20 cellular contexts compared by ENCODE assay signal in genomic region chr20:57897156-57897874, GRCh38.
A peak's percentile ranks its signal among the peaks of the same experiment; 100 is the strongest.
DNase-seq lines count a peak whose midpoint lies in the region; ATAC-seq and TF ChIP-seq lines count a peak whose summit lies in the region.
"Had no signal": no experiment of that assay in that cellular context is flagged by ENCODE, and none has a peak within 500 bp of the region (broad histone marks: within the 10 kb centered on the region; RNA-seq: fewer than 3 reads in every experiment).

No MANE protein-coding gene starts in this region.

- H2BK5ac ChIP-seq in neuronal stem cell (ENCODE audit: low read length), result peak overlapping the region; percentile 14

- ATAC-seq in natural killer cell treated with Interleukin-12 subunit alpha and Interleukin-12 subunit beta and Interleukin-15 and Interleukin-18, amount 100 ng/mL, for 72 hours, result no peak
- ATAC-seq in natural killer cell (no peak), GM21360 (IDR thresholded peaks at IDR 0.05; ENCODE audit: unreplicated experiment) (no peak), GM21526 (IDR thresholded peaks at IDR 0.05; ENCODE audit: low FRiP score, unreplicated experiment) (no peak), HG03097 (IDR thresholded peaks at IDR 0.05; ENCODE audit: low FRiP score, unreplicated experiment) (no peak)

- no peaks in the 10 kb centered on the region for H3K9me3 ChIP-seq in liver (ENCODE audit: control insufficient read depth in 4 of 4, low read length in 3 of 4)
- H3K9me3 ChIP-seq in neuronal stem cell (replicated peaks in 1 of 2; ENCODE audit: control insufficient read depth in 2 of 2, insufficient read depth in 1 of 2, low read depth in 1 of 2, low read length in 2 of 2), result no peaks in the 10 kb centered on the region

- no peak overlapping the region for H4K91ac ChIP-seq in neuronal stem cell (ENCODE audit: low read depth, low read length, poor library complexity)

- H4K8ac ChIP-seq in neuronal stem cell (ENCODE audit: low read depth, low read length), result no peak overlapping the region

- no peak overlapping the region for H3K4ac ChIP-seq in neuronal stem cell (ENCODE audit: low read length)

- H3K4me2 ChIP-seq in neuronal stem cell (ENCODE audit: insufficient read depth, low read length, poor library complexity, severe bottlenecking), result no peak overlapping the region
- H3K4me2 ChIP-seq: PC-9 had no signal

- DNase-seq in natural killer cell treated with Interleukin-12 subunit alpha and Interleukin-12 subunit beta and Interleukin-15 and Interleukin-18, amount 100 ng/mL, for 72 hours (ENCODE audit: low spot score), result peak; percentile 13
- DNase-seq in natural killer cell, result no peak
- no peak for DNase-seq in neuronal stem cell (ENCODE audit: low spot score)
- DNase-seq in activated CD4-positive, alpha-beta T cell treated with anti-CD3 and anti-CD28 coated beads for 1 hour, result no peak
- DNase-seq: AML-193, H9, KBM-7, NCI-H1092, NCI-H1436 treated with DMSO at 0.1 percent for 48 hours, NCI-H1930, NCI-H510A treated with DMSO at 0.1 percent for 48 hours, NCI-H748 treated with DMSO at 0.1 percent for 48 hours, PC-9 had no signal

- H3K23ac ChIP-seq in neuronal stem cell (ENCODE audit: low read depth, low read length, poor library complexity), result no peak overlapping the region

- H3K4me1 Mint-ChIP-seq in natural killer cell treated with Interleukin-12 subunit alpha and Interleukin-12 subunit beta and Interleukin-15 and Interleukin-18, amount 100 ng/mL, for 72 hours (ENCODE audit: low read depth in 2 of 2), result peaks cover 3% of the 10 kb centered on the region in 2 donors
- H3K4me1 Mint-ChIP-seq in natural killer cell, result peaks cover 4% of the 10 kb centered on the region in 2 donors

- H2BK120ac ChIP-seq in neuronal stem cell (ENCODE audit: low read depth, low read length), result no peak overlapping the region

- H2BK15ac ChIP-seq in neuronal stem cell (ENCODE audit: low read length), result no peak overlapping the region

- TF ChIP-seq CTCF in natural killer cell (IDR thresholded peaks at IDR 0.05), result no peak
- no peak for TF ChIP-seq CTCF in liver (IDR thresholded peaks at IDR 0.05; ENCODE audit: low read depth, low read length, missing input control)

- H3K27ac ChIP-seq in liver (ENCODE audit: low read depth in 1 of 2, low read length in 2 of 2), result peak overlapping the region; percentile 52 to 58
- no peak overlapping the region for H3K27ac ChIP-seq in neuronal stem cell (replicated peaks; ENCODE audit: low read length)
- H3K27ac ChIP-seq: C4-2B, HL-60, PC-9, RWPE1 had no signal

- no peak overlapping the region for H2BK12ac ChIP-seq in neuronal stem cell (ENCODE audit: low read length)

- H3K4me3 Mint-ChIP-seq in natural killer cell treated with Interleukin-12 subunit alpha and Interleukin-12 subunit beta and Interleukin-15 and Interleukin-18, amount 100 ng/mL, for 72 hours, result no peak overlapping the region
- no peak overlapping the region for H3K4me3 Mint-ChIP-seq in natural killer cell
- H3K4me3 Mint-ChIP-seq: H9 had no signal

- peak; percentile 52 to 64 for TF ChIP-seq RAD21 in liver (IDR thresholded peaks at IDR 0.05)

- no peak overlapping the region for H3K18ac ChIP-seq in neuronal stem cell (ENCODE audit: low read length)

- no peaks in the 10 kb centered on the region for H3K27me3 ChIP-seq in liver (ENCODE audit: control insufficient read depth in 4 of 4, insufficient read depth in 4 of 4, low read length in 3 of 4)
- no peaks in the 10 kb centered on the region for H3K27me3 ChIP-seq in neuronal stem cell (ENCODE audit: control insufficient read depth in 3 of 3, insufficient read depth in 3 of 3, low read depth in 1 of 3, low read length in 3 of 3)

- H3K9ac ChIP-seq in liver (ENCODE audit: low read depth in 1 of 2, low read length in 2 of 2) (no peak overlapping the region), neuronal stem cell (ENCODE audit: low read depth, low read length, poor library complexity) (no peak overlapping the region)

- no peak overlapping the region for H2AFZ ChIP-seq in neuronal stem cell (ENCODE audit: low read length)
- H2AFZ ChIP-seq: PC-9 had no signal

- H3K79me1 ChIP-seq in neuronal stem cell (ENCODE audit: low read depth, low read length), result no peaks in the 10 kb centered on the region

- no peaks in the 10 kb centered on the region for H3K36me3 Mint-ChIP-seq in natural killer cell treated with Interleukin-12 subunit alpha and Interleukin-12 subunit beta and Interleukin-15 and Interleukin-18, amount 100 ng/mL, for 72 hours
- no peaks in the 10 kb centered on the region for H3K36me3 Mint-ChIP-seq in natural killer cell

- no peak overlapping the region for H3K14ac ChIP-seq in neuronal stem cell (ENCODE audit: low read length)

- H3K9me3 Mint-ChIP-seq in natural killer cell treated with Interleukin-12 subunit alpha and Interleukin-12 subunit beta and Interleukin-15 and Interleukin-18, amount 100 ng/mL, for 72 hours, result no peaks in the 10 kb centered on the region
- H3K9me3 Mint-ChIP-seq in natural killer cell, result no peaks in the 10 kb centered on the region
- H3K9me3 Mint-ChIP-seq: H9 had no signal

- WGBS in liver, result 31% methylated on average over 18 of the region's 18 CpGs
- WGBS in neuronal stem cell (ENCODE audit: extremely low coverage in 2 of 2, insufficient read length in 2 of 2, insufficient replicate concordance in 1 of 2), 2 donors, result no CpG with 5 or more reads among the region's 18 CpGs

- H3K36me3 ChIP-seq in liver (ENCODE audit: control insufficient read depth in 4 of 4, insufficient read depth in 3 of 4, low read depth in 1 of 4, low read length in 3 of 4) (no peaks in the 10 kb centered on the region), neuronal stem cell (replicated peaks in 1 of 2; ENCODE audit: control insufficient read depth in 2 of 2, insufficient read depth in 2 of 2, low read length in 2 of 2) (no peaks in the 10 kb centered on the region)

- intact Hi-C loops in natural killer cell (cut with micrococcal nuclease), result no loop called here

- peaks cover 14 to 33% of the 10 kb centered on the region in 2 donors for H3K27me3 Mint-ChIP-seq in natural killer cell treated with Interleukin-12 subunit alpha and Interleukin-12 subunit beta and Interleukin-15 and Interleukin-18, amount 100 ng/mL, for 72 hours
- H3K27me3 Mint-ChIP-seq in natural killer cell (ENCODE audit: low read depth in 2 of 2), result peaks cover 20 to 32% of the 10 kb centered on the region in 2 donors

- H3K4me3 ChIP-seq in liver (ENCODE audit: low read depth in 1 of 3, low read length in 3 of 3) (no peak overlapping the region), neuronal stem cell (ENCODE audit: low read length in 2 of 2) (no peak overlapping the region)
- H3K4me3 ChIP-seq: PC-9 had no signal

- H3K4me1 ChIP-seq in liver (ENCODE audit: control insufficient read depth in 4 of 4, insufficient read depth in 4 of 4, low read length in 3 of 4) (peaks cover 6 to 20% (median 13%) of the 10 kb centered on the region in 4 donors), neuronal stem cell (ENCODE audit: control insufficient read depth in 2 of 2, insufficient read depth in 1 of 2, low read depth in 1 of 2, low read length in 2 of 2) (peaks cover 0 to 13% of the 10 kb centered on the region in 2 donors)

- no peak overlapping the region for H3K27ac Mint-ChIP-seq in natural killer cell treated with Interleukin-12 subunit alpha and Interleukin-12 subunit beta and Interleukin-15 and Interleukin-18, amount 100 ng/mL, for 72 hours
- no peak overlapping the region for H3K27ac Mint-ChIP-seq in natural killer cell

- H2AK5ac ChIP-seq in neuronal stem cell (ENCODE audit: low read depth, low read length), result no peak overlapping the region

TF ChIP-seq in liver, 16 proteins besides CTCF, POLR2A, EP300 and RAD21 (continues in another document):
- TF ChIP-seq SP1 (IDR thresholded peaks at IDR 0.05) (peak; percentile 87), RXRA (IDR thresholded peaks at IDR 0.05) (peak; percentile 75 to 84), GABPA (IDR thresholded peaks at IDR 0.05 in 1 of 2, conservative IDR thresholded peaks at IDR 0.05 in 1 of 2) (no peak), EGR1 (IDR thresholded peaks at IDR 0.05; ENCODE audit: low read depth in 2 of 2) (no peak), FOXA2 (IDR thresholded peaks at IDR 0.05) (no peak), NR2F2 (IDR thresholded peaks at IDR 0.05) (peak; percentile 48), TAF1 (conservative IDR thresholded peaks at IDR 0.05) (no peak), JUND (IDR thresholded peaks at IDR 0.05) (peak; percentile 38 to 80), ZBTB33 (IDR thresholded peaks at IDR 0.05) (peak; percentile 33), YY1 (IDR thresholded peaks at IDR 0.05) (peak; percentile 37), HNF4A (conservative IDR thresholded peaks at IDR 0.05) (peak; percentile 99), MAX (IDR thresholded peaks at IDR 0.05) (peak; percentile 59)
